Comparison of ENCODE assay signal across 21 cellular contexts in the genomic region with DNA sequence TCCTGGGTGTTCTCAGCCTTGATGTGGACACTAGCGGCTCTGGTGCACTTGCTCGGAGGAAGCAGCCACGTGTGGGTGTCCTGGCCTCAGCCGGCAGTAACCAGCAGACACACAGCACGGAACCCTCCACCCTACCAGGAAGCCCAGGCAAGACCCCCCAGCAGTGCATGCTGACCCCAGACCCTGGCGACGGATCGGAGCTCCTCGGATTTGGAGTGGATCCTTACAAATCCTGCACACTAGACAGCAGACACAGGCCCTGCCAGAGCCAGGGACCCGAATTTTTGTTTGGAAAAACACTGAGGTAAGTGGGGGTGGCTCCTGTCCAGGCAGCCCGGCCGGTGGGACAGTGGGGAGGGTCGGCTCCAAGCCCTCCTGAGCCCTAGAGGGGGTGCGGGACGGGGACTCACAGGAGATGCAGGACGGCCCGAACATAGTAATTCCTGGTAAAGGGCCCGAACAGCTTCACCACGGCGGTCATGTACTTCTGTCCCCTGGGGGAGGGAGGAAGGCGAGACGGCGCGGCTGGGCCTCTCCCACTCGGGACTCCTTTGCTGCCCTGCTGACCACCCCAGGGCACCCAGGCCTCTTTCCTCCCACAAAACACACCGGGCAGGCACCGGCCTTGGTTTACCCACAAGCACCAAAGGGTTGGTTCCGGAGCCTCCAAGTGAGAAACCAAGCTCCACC. TPM values are rescaled to one million over a fixed set of nuclear protein-coding genes. Genes with fewer than 3 reads are reported as not detected.
"Had no signal": no experiment of that assay in that cellular context is flagged by ENCODE, and none has a peak within 500 bp of the region (broad histone marks: within the 10 kb centered on the region; RNA-seq: fewer than 3 reads in every experiment).

No MANE protein-coding gene starts in this region.

- H3K27ac ChIP-seq: brain microvascular endothelial cell, foreskin keratinocyte had no signal

- H3K4me3 Mint-ChIP-seq: activated CD8-positive, alpha-beta T cell treated with anti-CD3 and anti-CD28 coated beads for 36 hours; activated T-helper 1 cell treated with anti-CD3 and anti-CD28 coated beads, Interleukin-12 subunit alpha, Interleukin-12 subunit beta, Interleukin-2, Interleukin-4 antibody, amounts not matched to agents 30 ng/mL and 10 ng/mL and 1 ng/mL, durations not matched to agents 14 hours and 24 hours and 36 hours; central memory CD8-positive, alpha-beta T cell; stimulated activated naive CD8-positive, alpha-beta T cell treated with anti-CD3 and anti-CD28 coated beads, Interleukin-15, amount 100 ng/mL, for 72 hours; T-helper 17 cell; type B pancreatic cell had no signal

- H3K36me3 Mint-ChIP-seq: type B pancreatic cell had no signal

- H3K4me1 ChIP-seq: foreskin keratinocyte had no signal

- ATAC-seq: activated CD8-positive, alpha-beta T cell treated with anti-CD3 and anti-CD28 coated beads for 36 hours; foreskin keratinocyte; left cardiac atrium; naive thymus-derived CD8-positive, alpha-beta T cell; sciatic nerve; stimulated activated naive CD8-positive, alpha-beta T cell treated with anti-CD3 and anti-CD28 coated beads, Interleukin-15, amount 100 ng/mL, for 72 hours; T-helper 17 cell had no signal

- H3K27ac Mint-ChIP-seq: activated CD8-positive, alpha-beta T cell treated with anti-CD3 and anti-CD28 coated beads for 36 hours; activated T-helper 1 cell treated with anti-CD3 and anti-CD28 coated beads, Interleukin-12 subunit alpha, Interleukin-12 subunit beta, Interleukin-2, Interleukin-4 antibody, amounts not matched to agents 30 ng/mL and 10 ng/mL and 1 ng/mL, durations not matched to agents 14 hours and 24 hours and 36 hours; stimulated activated naive CD8-positive, alpha-beta T cell treated with anti-CD3 and anti-CD28 coated beads, Interleukin-15, amount 100 ng/mL, for 72 hours; T-helper 17 cell; type B pancreatic cell had no signal

- DNase-seq: activated CD4-positive, alpha-beta T cell treated with anti-CD3 and anti-CD28 coated beads for 48 hours; activated CD8-positive, alpha-beta memory T cell treated with anti-CD3 and anti-CD28 coated beads, Interleukin-2, amount 50 U/mL, for 4 hours; activated CD8-positive, alpha-beta T cell treated with anti-CD3 and anti-CD28 coated beads for 36 hours; activated naive CD4-positive, alpha-beta T cell; anterior cingulate cortex; brain microvascular endothelial cell; effector memory CD4-positive, alpha-beta T cell; foreskin keratinocyte; head of caudate nucleus; left cardiac atrium; naive thymus-derived CD8-positive, alpha-beta T cell; stimulated activated naive CD8-positive, alpha-beta T cell treated with anti-CD3 and anti-CD28 coated beads, Interleukin-15, amount 100 ng/mL, for 72 hours; T-helper 17 cell had no signal

- H3K27me3 ChIP-seq: brain microvascular endothelial cell, foreskin keratinocyte had no signal

- H3K9me3 Mint-ChIP-seq: activated CD8-positive, alpha-beta T cell treated with anti-CD3 and anti-CD28 coated beads for 36 hours; activated T-helper 1 cell treated with anti-CD3 and anti-CD28 coated beads, Interleukin-12 subunit alpha, Interleukin-12 subunit beta, Interleukin-2, Interleukin-4 antibody, amounts not matched to agents 30 ng/mL and 10 ng/mL and 1 ng/mL, durations not matched to agents 14 hours and 24 hours and 36 hours; central memory CD8-positive, alpha-beta T cell; naive thymus-derived CD8-positive, alpha-beta T cell; stimulated activated naive CD8-positive, alpha-beta T cell treated with anti-CD3 and anti-CD28 coated beads, Interleukin-15, amount 100 ng/mL, for 72 hours; type B pancreatic cell had no signal

- H3K27me3 Mint-ChIP-seq: activated CD8-positive, alpha-beta T cell treated with anti-CD3 and anti-CD28 coated beads for 36 hours; central memory CD8-positive, alpha-beta T cell; naive thymus-derived CD8-positive, alpha-beta T cell; stimulated activated naive CD8-positive, alpha-beta T cell treated with anti-CD3 and anti-CD28 coated beads, Interleukin-15, amount 100 ng/mL, for 72 hours; T-helper 17 cell; type B pancreatic cell had no signal

RNA-seq across cellular contexts. Expression of gene IL17C, which starts 8.1 kb away (rescaled TPM):
- total RNA-seq: activated T-helper 1 cell treated with anti-CD3 and anti-CD28 coated beads, Interleukin-12 subunit alpha, Interleukin-12 subunit beta, Interleukin-2, Interleukin-4 antibody, amounts not matched to agents 30 ng/mL and 10 ng/mL and 1 ng/mL, durations not matched to agents 14 hours and 24 hours and 36 hours; foreskin keratinocyte; left cardiac atrium; lung microvascular endothelial cell; omental fat pad; pulmonary artery endothelial cell; sciatic nerve; temporal lobe had no signal
- polyA plus RNA-seq: foreskin keratinocyte had no signal

RNA-seq across cellular contexts. Expression of gene SNAI3, which starts 39.8 kb away (rescaled TPM):
- total RNA-seq: foreskin keratinocyte had no signal
